Comparison of ENCODE assay signal across 1 cellular context in the genomic region with DNA sequence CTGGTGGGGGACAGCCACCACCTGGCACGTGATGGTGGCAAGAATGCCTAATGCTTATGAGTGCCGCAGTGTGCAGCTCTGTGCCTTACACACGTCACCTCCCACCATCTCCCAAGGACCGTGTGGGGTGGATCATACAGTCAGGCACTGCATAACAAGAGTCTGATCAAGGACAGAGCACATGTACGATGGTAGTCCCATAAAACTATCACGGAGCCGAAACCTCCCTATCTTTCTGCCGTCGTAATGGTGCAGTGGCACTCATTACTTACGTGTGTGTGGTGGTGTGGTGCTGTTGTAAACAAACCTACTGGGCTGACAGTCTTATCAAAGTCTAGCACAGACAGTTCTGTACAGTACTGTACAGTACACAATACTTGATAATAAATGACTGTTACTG.
TF ChIP-seq lines count a peak whose summit lies in the region.

No MANE protein-coding gene starts in this region.

TF ChIP-seq in H1, 55 proteins besides CTCF, POLR2A, EP300 and RAD21 (continued from another document):
- TF ChIP-seq, protein P1, sequence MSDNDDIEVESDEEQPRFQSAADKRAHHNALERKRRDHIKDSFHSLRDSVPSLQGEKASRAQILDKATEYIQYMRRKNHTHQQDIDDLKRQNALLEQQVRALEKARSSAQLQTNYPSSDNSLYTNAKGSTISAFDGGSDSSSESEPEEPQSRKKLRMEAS (IDR thresholded peaks at IDR 0.05): no peak
- no peak for TF ChIP-seq CHD1 (IDR thresholded peaks at IDR 0.05; ENCODE audit: low read depth, low read length)
